In the genomic region with DNA sequence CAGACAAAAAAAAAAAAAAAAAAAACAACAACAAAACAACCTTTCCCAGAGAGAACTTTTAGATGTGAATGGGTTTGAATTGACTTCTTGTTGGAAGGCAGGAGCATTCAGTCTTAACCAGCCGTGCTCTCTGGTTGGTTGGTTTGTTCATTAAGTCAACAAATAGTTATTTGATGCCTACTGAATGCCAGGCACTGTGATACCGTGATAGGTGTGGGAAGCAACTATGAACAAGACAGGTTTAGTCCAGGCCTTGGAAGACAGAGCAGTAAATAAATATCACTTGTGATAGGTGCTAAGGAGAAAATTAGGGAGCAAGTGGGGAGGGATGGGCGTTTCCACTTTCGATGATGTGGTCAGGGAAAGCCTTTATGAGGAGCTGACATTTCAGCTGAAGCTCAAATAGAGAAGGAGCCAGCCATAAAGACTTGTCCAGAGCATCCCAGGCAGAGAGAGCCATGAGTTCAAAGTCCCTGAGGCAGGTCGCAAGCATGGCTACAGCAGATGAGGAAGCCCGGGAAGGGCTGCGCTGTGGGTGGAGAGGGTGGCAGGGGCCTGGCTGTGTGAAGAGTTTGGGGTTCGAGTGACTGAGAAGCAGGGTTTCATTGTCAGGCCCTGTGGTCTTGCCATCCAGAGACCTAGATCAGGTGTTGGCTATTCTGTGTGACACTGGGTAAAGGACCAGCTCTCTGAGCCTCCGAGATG, we compare ENCODE assay signal across 1 cellular context.
TF ChIP-seq lines count a peak whose summit lies in the region.

No MANE protein-coding gene starts in this region.

TF ChIP-seq in A549, 52 proteins besides CTCF, POLR2A, EP300 and RAD21:
- TF ChIP-seq, protein P1, sequence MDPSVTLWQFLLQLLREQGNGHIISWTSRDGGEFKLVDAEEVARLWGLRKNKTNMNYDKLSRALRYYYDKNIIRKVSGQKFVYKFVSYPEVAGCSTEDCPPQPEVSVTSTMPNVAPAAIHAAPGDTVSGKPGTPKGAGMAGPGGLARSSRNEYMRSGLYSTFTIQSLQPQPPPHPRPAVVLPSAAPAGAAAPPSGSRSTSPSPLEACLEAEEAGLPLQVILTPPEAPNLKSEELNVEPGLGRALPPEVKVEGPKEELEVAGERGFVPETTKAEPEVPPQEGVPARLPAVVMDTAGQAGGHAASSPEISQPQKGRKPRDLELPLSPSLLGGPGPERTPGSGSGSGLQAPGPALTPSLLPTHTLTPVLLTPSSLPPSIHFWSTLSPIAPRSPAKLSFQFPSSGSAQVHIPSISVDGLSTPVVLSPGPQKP (IDR thresholded peaks at IDR 0.05; ENCODE audit: low read depth, low read length) = no peak
